Comparison of ENCODE assay signal across 8 cellular contexts in genomic region chr15:40160689-40161688, GRCh38. TPM values are rescaled to one million over a fixed set of nuclear protein-coding genes. Genes with fewer than 3 reads are reported as not detected.
DNase-seq lines count a peak whose midpoint lies in the region; ATAC-seq and TF ChIP-seq lines count a peak whose summit lies in the region.

Gene BUB1B, plus strand, starts transcription at chr15:40161069. Its CDS starts 152 bp downstream, at chr15:40161221.

- H3K9me3 ChIP-seq in WERI-Rb-1 (ENCODE audit: severe bottlenecking) = no peaks in the 10 kb centered on the region
- H3K9me3 ChIP-seq in spleen = no peaks in the 10 kb centered on the region

- WGBS in spleen, 5 donors = 2 to 3% (median 2%) methylated on average over 44 to 54 of the region's 54 CpGs

- no peak for TF ChIP-seq CTCF in AG09309 (IDR thresholded peaks at IDR 0.05; ENCODE audit: control insufficient read depth, insufficient read depth, low read depth, low read length, missing control alignments)
- TF ChIP-seq CTCF in WERI-Rb-1 (IDR thresholded peaks at IDR 0.05; ENCODE audit: low read depth, low read length) = no peak
- no peak for TF ChIP-seq CTCF in cardiac fibroblast (IDR thresholded peaks at IDR 0.05; ENCODE audit: low read depth, low read length)
- TF ChIP-seq CTCF in spleen (IDR thresholded peaks at IDR 0.05 in 8 of 11, conservative IDR thresholded peaks at IDR 0.05 in 3 of 11) = no peak

- H3K4me1 ChIP-seq in spleen = peaks cover 6 to 31% (median 13%) of the 10 kb centered on the region in 6 donors

- H3K27me3 ChIP-seq in WERI-Rb-1 (ENCODE audit: insufficient read depth, low read depth, severe bottlenecking) (no peaks in the 10 kb centered on the region), spleen (replicated peaks in 1 of 7) (peaks cover 0 to 4% (median 0%) of the 10 kb centered on the region in 7 donors)

- peak within 1 kb of the TSS; percentile 89 for H3K4me3 ChIP-seq in AG09309 (ENCODE audit: control insufficient read depth, low read depth, low read length)
- peak within 1 kb of the TSS; percentile 75 for H3K4me3 ChIP-seq in WERI-Rb-1 (ENCODE audit: low read depth, low read length)
- peak within 1 kb of the TSS; percentile 78 to 89 for H3K4me3 ChIP-seq in cardiac fibroblast (replicated peaks in 1 of 2; ENCODE audit: low read depth in 2 of 2, low read length in 2 of 2)
- peak within 1 kb of the TSS; percentile 43 to 88 (median 60) for H3K4me3 ChIP-seq in spleen

- intact Hi-C loops in spleen (cut with DNase I; ENCODE audit: low total_unique reads) = no loop called here

- peak; percentile 69 for TF ChIP-seq POLR2A in GM18951 (IDR thresholded peaks at IDR 0.05; ENCODE audit: extremely low read depth, insufficient read depth, insufficient read length)
- TF ChIP-seq POLR2A in spleen (IDR thresholded peaks at IDR 0.05) = no peak

- H3K36me3 ChIP-seq in WERI-Rb-1 = peaks cover 25% of the 10 kb centered on the region
- H3K36me3 ChIP-seq in spleen = peaks cover 0 to 10% (median 0%) of the 10 kb centered on the region in 6 donors

- peak within 1 kb of the TSS; percentile 89 for H3K27ac ChIP-seq in WERI-Rb-1
- H3K27ac ChIP-seq in spleen = peak within 1 kb of the TSS in 4 of 8 donors; percentile 38 to 50 (median 46)

- in situ Hi-C loops in GM18951 (cut with MboI; ENCODE audit: low sequenced_read_pairs, unreplicated experiment) = loop anchor here (25.0 kb wide), 1 partner anchor 374 kb away; the partner anchor contains the start of gene FSIP1

- peak; percentile 83 for ATAC-seq in HG03159 (IDR thresholded peaks at IDR 0.05; ENCODE audit: unreplicated experiment)

- DNase-seq in AG09309 (ENCODE audit: low read depth) (peak; percentile 43), NCI-H2227 treated with DMSO at 0.1 percent for 48 hours (lab: John Stamatoyannopoulos, UW) (peak; percentile 91), WERI-Rb-1 (peak; percentile 95), cardiac fibroblast (ENCODE audit: low read depth in 2 of 2) (peak; percentile 91 to 94), inferior parietal cortex (ENCODE audit: extremely low spot score) (peak; percentile 97), spleen (peak; percentile 96)

RNA-seq across cellular contexts. Expression of gene BUB1B, which starts in this region (rescaled TPM):
- total RNA-seq in spleen = 10 to 100 TPM in 3 of 7 donors, 1 to 10 TPM in 4; 3.0 to 11.8 (median 8.5) TPM
- polyA plus RNA-seq in spleen = 1 to 10 TPM; 1.2 to 4.7 (median 2.3) TPM

Comparison
In these comparisons a context has a peak if more than half of its experiments do, and no peak if none do; other contexts are left out.
1. DNase-seq: peak in every context shown above with its lines; median percentile 97 in inferior parietal cortex; 96 in spleen; 95 in WERI-Rb-1; 92 in cardiac fibroblast; 91 in NCI-H2227 treated with DMSO at 0.1 percent for 48 hours; 43 in AG09309.